In the genomic region with DNA sequence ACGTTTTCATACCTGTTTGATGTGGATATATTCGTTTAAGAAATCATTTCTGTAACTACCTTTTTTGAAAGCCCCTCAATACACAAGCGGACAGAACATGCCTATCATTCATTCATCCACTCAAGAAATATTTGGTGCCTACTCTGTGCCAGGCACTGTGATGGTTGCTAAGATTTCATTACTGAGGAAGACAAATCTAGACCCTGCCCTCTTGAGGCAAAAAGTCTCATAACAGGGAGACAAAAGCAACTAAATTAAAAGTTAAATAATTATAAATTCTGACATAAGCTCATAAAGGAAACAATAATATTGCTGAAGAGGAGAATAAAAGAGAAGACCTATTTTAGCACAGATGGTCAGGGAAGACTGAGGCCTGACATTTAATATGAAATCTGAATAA, we compare ENCODE assay signal across 12 cellular contexts.
DNase-seq lines count a peak whose midpoint lies in the region; ATAC-seq lines count a peak whose summit lies in the region.
"Had no signal": no experiment of that assay in that cellular context is flagged by ENCODE, and none has a peak within 500 bp of the region (broad histone marks: within the 10 kb centered on the region; RNA-seq: fewer than 3 reads in every experiment).

No MANE protein-coding gene starts in this region.

- H3K36me3 Mint-ChIP-seq in activated CD4-positive, alpha-beta T cell treated with anti-CD3 and anti-CD28 coated beads for 36 hours (ENCODE audit: low read depth), result no peaks in the 10 kb centered on the region
- H3K36me3 Mint-ChIP-seq: brain had no signal

- peaks cover 16% of the 10 kb centered on the region for H3K4me1 ChIP-seq in BLaER1

- H3K4me2 ChIP-seq in BLaER1, result peak overlapping the region; percentile 25

- no peak overlapping the region for H3K27ac ChIP-seq in BLaER1

- no peaks in the 10 kb centered on the region for H3K27me3 Mint-ChIP-seq in activated CD4-positive, alpha-beta T cell treated with anti-CD3 and anti-CD28 coated beads for 36 hours
- H3K27me3 Mint-ChIP-seq: brain had no signal

- no peaks in the 10 kb centered on the region for H3K9me3 Mint-ChIP-seq in activated CD4-positive, alpha-beta T cell treated with anti-CD3 and anti-CD28 coated beads for 36 hours (ENCODE audit: low read depth)
- H3K9me3 Mint-ChIP-seq: brain had no signal

- no peak overlapping the region for H3K9ac ChIP-seq in BLaER1

- H3K4me3 ChIP-seq in BLaER1, result no peak overlapping the region

- CTCF ChIA-PET in activated CD4-positive, alpha-beta T cell treated with anti-CD3 and anti-CD28 coated beads for 36 hours (lab: Charles Lee), result no interaction called here

- ATAC-seq in activated CD4-positive, alpha-beta T cell treated with anti-CD3 and anti-CD28 coated beads for 36 hours, result no peak
- ATAC-seq in GM21390 (IDR thresholded peaks at IDR 0.05; ENCODE audit: unreplicated experiment), result no peak

- no peaks in the 10 kb centered on the region for H4K20me1 ChIP-seq in BLaER1

- no peak overlapping the region for H3K27ac Mint-ChIP-seq in activated CD4-positive, alpha-beta T cell treated with anti-CD3 and anti-CD28 coated beads for 36 hours
- H3K27ac Mint-ChIP-seq: brain had no signal

- DNase-seq in HT-29 (ENCODE audit: low spot score) (peak; percentile 16), amniotic stem cell (lab: John Stamatoyannopoulos, UW) (peak; percentile 1), kidney tubule cell (ENCODE audit: low spot score) (peak; percentile 26), SIG-M5 (lab: John Stamatoyannopoulos, UW) (no peak), NCI-H524 (lab: John Stamatoyannopoulos, UW) (no peak)
- DNase-seq in activated CD4-positive, alpha-beta T cell treated with anti-CD3 and anti-CD28 coated beads for 36 hours, result no peak
- DNase-seq: DMS79, head of caudate nucleus, NCI-H2107 had no signal

- no peaks in the 10 kb centered on the region for H3K27me3 ChIP-seq in BLaER1

- no peaks in the 10 kb centered on the region for H3K9me3 ChIP-seq in BLaER1

- no peaks in the 10 kb centered on the region for H3K36me3 ChIP-seq in BLaER1

- H3K4me3 Mint-ChIP-seq in activated CD4-positive, alpha-beta T cell treated with anti-CD3 and anti-CD28 coated beads for 36 hours, result no peak overlapping the region
- H3K4me3 Mint-ChIP-seq: brain had no signal

- intact Hi-C loops in activated CD4-positive, alpha-beta T cell treated with anti-CD3 and anti-CD28 coated beads for 36 hours (cut with DNase I, micrococcal nuclease), result no loop called here

- H3K4me1 Mint-ChIP-seq in activated CD4-positive, alpha-beta T cell treated with anti-CD3 and anti-CD28 coated beads for 36 hours, result no peaks in the 10 kb centered on the region
- H3K4me1 Mint-ChIP-seq: brain had no signal

- POLR2A ChIA-PET in activated CD4-positive, alpha-beta T cell treated with anti-CD3 and anti-CD28 coated beads for 36 hours (lab: Charles Lee), result no interaction called here

Comparison
In these comparisons a context has a peak if more than half of its experiments do, and no peak if none do; other contexts are left out.
1. DNase-seq: peak in HT-29 (single experiment), amniotic stem cell (single experiment) and kidney tubule cell (single experiment); none in SIG-M5 (single experiment), activated CD4-positive, alpha-beta T cell treated with anti-CD3 and anti-CD28 coated beads for 36 hours (single experiment) and NCI-H524 (0 of 2).